In genomic region chr20:57707849-57708693, GRCh38 we compare ENCODE assay signal across 8 cellular contexts. TPM values are rescaled to one million over a fixed set of nuclear protein-coding genes. Genes with fewer than 3 reads are reported as not detected.
DNase-seq lines count a peak whose midpoint lies in the region; ATAC-seq, FAIRE-seq and TF ChIP-seq lines count a peak whose summit lies in the region.

No MANE protein-coding gene starts in this region.

- TF ChIP-seq CTCF in astrocyte (IDR thresholded peaks at IDR 0.05; ENCODE audit: insufficient read depth, low read depth, low read length) (no peak), keratinocyte (optimal IDR thresholded peaks at IDR 0.05 in 1 of 3, IDR thresholded peaks at IDR 0.05 in 1 of 3, conservative IDR thresholded peaks at IDR 0.05 in 1 of 3; ENCODE audit: extremely low read depth in 1 of 3, insufficient read depth in 2 of 3, low read length in 3 of 3) (no peak), stomach (IDR thresholded peaks at IDR 0.05) (no peak)

- peak; percentile 30 for DNase-seq in astrocyte (ENCODE audit: low read depth)
- no peak for DNase-seq in keratinocyte (ENCODE audit: low read depth, low spot score)
- DNase-seq in stomach, result peak; percentile 40
- no peak for DNase-seq in NCI-H1436 (lab: John Stamatoyannopoulos, UW)
- DNase-seq in left lobe of liver (ENCODE audit: low spot score), result no peak
- no peak for DNase-seq in NCI-H2107 treated with DMSO at 0.1 percent for 48 hours (lab: John Stamatoyannopoulos, UW; ENCODE audit: unreplicated experiment)
- no peak for DNase-seq in MV-4-11 (lab: John Stamatoyannopoulos, UW)

- no peak for TF ChIP-seq POLR2A in stomach (IDR thresholded peaks at IDR 0.05)

- H3K9me1 ChIP-seq in keratinocyte (ENCODE audit: control insufficient read depth, extremely low read depth, insufficient read depth, low read length), result peaks cover 11% of the 10 kb centered on the region

- peak overlapping the region; percentile 95 to 98 (median 95) for H3K27ac Mint-ChIP-seq in IgD-negative memory B cell
- H3K27ac Mint-ChIP-seq in astrocyte (ENCODE audit: unreplicated experiment), result peak overlapping the region; percentile 97

- no peak for TF ChIP-seq EP300 in stomach (IDR thresholded peaks at IDR 0.05)

- peak overlapping the region; percentile 92 for H3K27ac ChIP-seq in astrocyte (ENCODE audit: low read depth, low read length)
- peak overlapping the region; percentile 83 for H3K27ac ChIP-seq in keratinocyte (ENCODE audit: control insufficient read depth, insufficient read depth, low read length)
- H3K27ac ChIP-seq in stomach, result peak overlapping the region in 4 of 5 donors; percentile 66 to 93 (median 82)

- H2AFZ ChIP-seq in astrocyte (ENCODE audit: low read depth, low read length) (no peak overlapping the region), keratinocyte (ENCODE audit: control insufficient read depth, low read length) (no peak overlapping the region)

- H3K36me3 ChIP-seq in astrocyte (ENCODE audit: insufficient read depth, low read length) (peaks cover 3% of the 10 kb centered on the region), keratinocyte (ENCODE audit: control insufficient read depth in 2 of 2, extremely low read depth in 1 of 2, insufficient read depth in 2 of 2, low read length in 2 of 2) (peaks cover 5 to 35% of the 10 kb centered on the region in 2 experiments), stomach (no peaks in the 10 kb centered on the region)

- H3K9ac ChIP-seq in astrocyte (ENCODE audit: low read length) (peak overlapping the region; percentile 99), keratinocyte (ENCODE audit: control insufficient read depth, extremely low read depth, insufficient read depth, low read length) (peak overlapping the region; percentile 97)

- FAIRE-seq in astrocyte (lab: Jason Lieb, UNC) (no peak), keratinocyte (lab: Jason Lieb, UNC) (peak; percentile 73)

- WGBS in stomach, 5 donors, result 41 to 55% (median 50%) methylated on average over 23 of the region's 23 CpGs

- H3K27me3 ChIP-seq in astrocyte (ENCODE audit: insufficient read depth, low read length) (no peaks in the 10 kb centered on the region), keratinocyte (ENCODE audit: control insufficient read depth, extremely low read depth, insufficient read depth, low read length) (no peaks in the 10 kb centered on the region), stomach (no peaks in the 10 kb centered on the region)

- dilution Hi-C loops in keratinocyte (cut with MboI; ENCODE audit: extremely low pct_ligation_motif_present, low sequenced_read_pairs), result no loop called here

- H4K20me1 ChIP-seq in astrocyte (ENCODE audit: insufficient read depth, low read length), result peaks cover 59% of the 10 kb centered on the region
- H4K20me1 ChIP-seq in keratinocyte (ENCODE audit: control insufficient read depth, extremely low read depth, insufficient read depth, low read length), result peaks cover 40% of the 10 kb centered on the region

- peaks cover 35 to 53% (median 52%) of the 10 kb centered on the region in 3 donors for H3K4me1 Mint-ChIP-seq in IgD-negative memory B cell
- H3K4me1 Mint-ChIP-seq in astrocyte (ENCODE audit: low read depth, unreplicated experiment), result peaks cover 38% of the 10 kb centered on the region

- no peaks in the 10 kb centered on the region for H3K9me3 Mint-ChIP-seq in IgD-negative memory B cell
- H3K9me3 Mint-ChIP-seq in astrocyte (ENCODE audit: unreplicated experiment), result no peaks in the 10 kb centered on the region

- peak overlapping the region; percentile 98 for H3K4me3 ChIP-seq in astrocyte (ENCODE audit: insufficient read depth, low read depth, low read length)
- H3K4me3 ChIP-seq in keratinocyte (ENCODE audit: control insufficient read depth in 2 of 3, extremely low read depth in 1 of 3, insufficient read depth in 2 of 3, low read depth in 1 of 3, low read length in 3 of 3), result peak overlapping the region; percentile 83 to 93 (median 91)
- peak overlapping the region; percentile 58 to 78 (median 72) for H3K4me3 ChIP-seq in stomach

- H3K4me2 ChIP-seq in astrocyte (ENCODE audit: low read length) (peak overlapping the region; percentile 98), keratinocyte (ENCODE audit: control insufficient read depth, extremely low read depth, insufficient read depth, low read depth, low read length) (peak overlapping the region; percentile 80)

- peaks cover 46% of the 10 kb centered on the region for H3K4me1 ChIP-seq in astrocyte (ENCODE audit: insufficient read depth, low read length)
- peaks cover 52% of the 10 kb centered on the region for H3K4me1 ChIP-seq in keratinocyte (ENCODE audit: control insufficient read depth, extremely low read depth, insufficient read depth, low read length)
- H3K4me1 ChIP-seq in stomach, result peaks cover 27 to 58% (median 40%) of the 10 kb centered on the region in 4 donors

- H3K4me3 Mint-ChIP-seq in IgD-negative memory B cell, result peak overlapping the region; percentile 88 to 100 (median 95)
- H3K4me3 Mint-ChIP-seq in astrocyte (ENCODE audit: unreplicated experiment), result peak overlapping the region; percentile 98

- no peaks in the 10 kb centered on the region for H3K9me3 ChIP-seq in astrocyte (ENCODE audit: insufficient read depth, low read depth, low read length)
- no peaks in the 10 kb centered on the region for H3K9me3 ChIP-seq in keratinocyte (ENCODE audit: control insufficient read depth, low read depth, low read length)
- no peaks in the 10 kb centered on the region for H3K9me3 ChIP-seq in stomach

- H3K79me2 ChIP-seq in astrocyte (ENCODE audit: insufficient read depth, low read length) (peaks cover 89% of the 10 kb centered on the region), keratinocyte (ENCODE audit: control insufficient read depth, insufficient read depth, low read length) (peaks cover 66% of the 10 kb centered on the region)

- ATAC-seq in left lobe of liver, result no peak

- intact Hi-C loops in stomach (cut with DNase I; ENCODE audit: low total_unique reads), result no loop called here

- H3K36me3 Mint-ChIP-seq in IgD-negative memory B cell (peaks cover 2% of the 10 kb centered on the region), astrocyte (ENCODE audit: low read depth, unreplicated experiment) (peaks cover 9% of the 10 kb centered on the region)

- H3K27me3 Mint-ChIP-seq in IgD-negative memory B cell (peaks cover 13% of the 10 kb centered on the region), astrocyte (ENCODE audit: low read depth, unreplicated experiment) (no peaks in the 10 kb centered on the region)

RNA-seq across cellular contexts. Expression of gene PMEPA1, which starts 1.7 kb away (rescaled TPM):
- polyA plus RNA-seq in IgD-negative memory B cell, result 7.0 TPM
- 49.4 and 65.1 TPM in 2 replicates for total RNA-seq in astrocyte
- 29.0 to 84.0 TPM (median 50.7 TPM) in 3 replicates for polyA plus RNA-seq in keratinocyte
- polyA plus RNA-seq in keratinocyte (2011; ENCODE audit: low read depth), result 14.2 TPM
- polyA plus RNA-seq in keratinocyte (2011; cell fraction: cytosol; rRNA removed), result 40.6 and 82.2 TPM in 2 replicates
- polyA plus RNA-seq in keratinocyte (2011; cell fraction: nucleus; rRNA removed), result 70.2 and 80.4 TPM in 2 replicates
- 20.6 and 151 TPM in 2 replicates for polyA plus RNA-seq in keratinocyte (2012; ENCODE audit: low replicate concordance)
- 41.7 to 94.9 TPM (median 50.4 TPM) in 3 replicates for polyA minus RNA-seq in keratinocyte
- 149 TPM for polyA minus RNA-seq in keratinocyte (2011; cell fraction: cytosol; rRNA and poly(A)+ RNA removed)
- polyA minus RNA-seq in keratinocyte (2011; cell fraction: nucleus; rRNA and poly(A)+ RNA removed), result 70.1 and 74.7 TPM in 2 replicates
- total RNA-seq in stomach, result 10 to 100 TPM in 2 of 5 donors, 1 to 10 TPM in 2, not detected in 1; 5.3 to 17.2 (median 10.7) TPM
- polyA plus RNA-seq in stomach, result 10 to 100 TPM in 1 of 3 donors, 1 to 10 TPM in 2; 5.3 to 12.5 (median 5.4) TPM
- 5.2 TPM for total RNA-seq in left lobe of liver

Comparison
In these comparisons a context has a peak if more than half of its experiments do, and no peak if none do; other contexts are left out.
1. DNase-seq: peak in astrocyte (single experiment) and stomach (single experiment); none in keratinocyte (single experiment), NCI-H1436 (single experiment), left lobe of liver (single experiment), NCI-H2107 treated with DMSO at 0.1 percent for 48 hours (single experiment) and MV-4-11 (single experiment).
2. Peak in every context shown above with its lines, with median percentiles within 50 percentile points of each other: H3K27ac ChIP-seq and H3K4me3 ChIP-seq.